ENCODE assay signal across 20 cellular contexts in the genomic region with DNA sequence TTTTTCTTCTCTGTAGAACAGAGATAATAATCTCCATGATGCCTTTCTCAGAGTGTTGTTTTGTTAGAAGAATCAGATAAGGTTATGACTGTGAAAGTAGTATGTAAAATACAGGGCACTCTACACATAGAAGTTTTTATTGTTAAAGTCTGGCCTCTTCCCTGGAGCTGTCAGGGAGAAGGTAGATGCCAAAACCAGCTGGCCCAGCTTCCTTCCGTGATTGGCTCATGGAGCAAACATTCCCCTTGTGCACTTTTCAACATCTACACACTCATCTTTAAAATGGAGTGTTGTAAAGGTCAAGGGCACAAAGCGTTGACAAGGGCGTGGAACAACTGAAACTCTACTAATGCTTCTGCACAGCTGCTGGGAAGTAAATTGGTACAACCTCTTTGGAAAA. TPM values are rescaled to one million over a fixed set of nuclear protein-coding genes. Genes with fewer than 3 reads are reported as not detected.
"Had no signal": no experiment of that assay in that cellular context is flagged by ENCODE, and none has a peak within 500 bp of the region (broad histone marks: within the 10 kb centered on the region; RNA-seq: fewer than 3 reads in every experiment).

No MANE protein-coding gene starts in this region.

- H3K4me1 ChIP-seq: ascending aorta, psoas muscle, suprapubic skin, upper lobe of left lung had no signal

- ATAC-seq: activated T-cell treated with anti-CD3 and anti-CD28 coated beads, Interleukin-2, amount 50 U/mL, for 4 hours; mucosa of descending colon; naive thymus-derived CD8-positive, alpha-beta T cell had no signal

- H3K4me3 Mint-ChIP-seq: activated naive CD8-positive, alpha-beta T cell treated with anti-CD3 and anti-CD28 coated beads, Interleukin-2, amount 10 ng/mL, durations not matched to agents 7 days and 5 days; activated T-cell treated with anti-CD3 and anti-CD28 coated beads, Interleukin-2, amount 50 U/mL, for 4 hours; immature natural killer cell; naive thymus-derived CD8-positive, alpha-beta T cell had no signal

- H3K27ac ChIP-seq: ascending aorta, coronary artery, epithelial cell of prostate, psoas muscle, suprapubic skin, upper lobe of left lung had no signal

- H3K36me3 ChIP-seq: ascending aorta, sigmoid colon, suprapubic skin, upper lobe of left lung had no signal

- H3K27ac Mint-ChIP-seq: activated naive CD8-positive, alpha-beta T cell treated with anti-CD3 and anti-CD28 coated beads, Interleukin-2, amount 10 ng/mL, durations not matched to agents 7 days and 5 days; immature natural killer cell; naive thymus-derived CD8-positive, alpha-beta T cell had no signal

- H3K9me3 ChIP-seq: ascending aorta, mucosa of descending colon, psoas muscle, sigmoid colon, suprapubic skin, upper lobe of left lung had no signal

- DNase-seq: activated CD4-positive, alpha-beta T cell treated with anti-CD3 and anti-CD28 coated beads, Interleukin-2, amount 50 U/mL, for 4 hours; activated CD4-positive, CD25-positive, alpha-beta regulatory T cell treated with anti-CD3 and anti-CD28 coated beads, Interleukin-2, amount 50 U/mL, for 72 hours; activated gamma-delta T cell; activated naive CD8-positive, alpha-beta T cell treated with anti-CD3 and anti-CD28 coated beads, Interleukin-2, amount 10 ng/mL, durations not matched to agents 7 days and 5 days; activated T-cell treated with anti-CD3 and anti-CD28 coated beads, Interleukin-2, amount 50 U/mL, for 4 hours; caudate nucleus; effector CD8-positive, alpha-beta T cell; immature natural killer cell; mammary epithelial cell; mucosa of descending colon; naive thymus-derived CD8-positive, alpha-beta T cell; psoas muscle; sigmoid colon; stimulated activated CD4-positive, alpha-beta T cell treated with anti-CD3 and anti-CD28 coated beads, Interleukin-12 subunit alpha, Interleukin-12 subunit beta, amount 100 ng/mL, for 4 hours; stimulated activated naive CD4-positive, alpha-beta T cell; upper lobe of left lung had no signal

- H3K4me3 ChIP-seq: ascending aorta, coronary artery, mucosa of descending colon, psoas muscle, sigmoid colon, suprapubic skin, upper lobe of left lung had no signal

- H3K9me3 Mint-ChIP-seq: activated naive CD8-positive, alpha-beta T cell treated with anti-CD3 and anti-CD28 coated beads, Interleukin-2, amount 10 ng/mL, durations not matched to agents 7 days and 5 days; activated T-cell treated with anti-CD3 and anti-CD28 coated beads, Interleukin-2, amount 50 U/mL, for 4 hours; immature natural killer cell; naive thymus-derived CD8-positive, alpha-beta T cell had no signal

- H3K4me1 Mint-ChIP-seq: activated naive CD8-positive, alpha-beta T cell treated with anti-CD3 and anti-CD28 coated beads, Interleukin-2, amount 10 ng/mL, durations not matched to agents 7 days and 5 days; immature natural killer cell; naive thymus-derived CD8-positive, alpha-beta T cell had no signal

- H3K27me3 ChIP-seq: ascending aorta, sigmoid colon, suprapubic skin, upper lobe of left lung had no signal

- H3K36me3 Mint-ChIP-seq: activated naive CD8-positive, alpha-beta T cell treated with anti-CD3 and anti-CD28 coated beads, Interleukin-2, amount 10 ng/mL, durations not matched to agents 7 days and 5 days; naive thymus-derived CD8-positive, alpha-beta T cell had no signal

RNA-seq across cellular contexts. Expression of gene RNF183, which starts 7.4 kb away (rescaled TPM):
- total RNA-seq: ascending aorta, mammary epithelial cell, psoas muscle, sigmoid colon had no signal

RNA-seq across cellular contexts. Expression of gene BSPRY, which starts 38.8 kb away (rescaled TPM):
- total RNA-seq: ascending aorta, psoas muscle had no signal
